8 cellular contexts compared by ENCODE assay signal in the genomic region with DNA sequence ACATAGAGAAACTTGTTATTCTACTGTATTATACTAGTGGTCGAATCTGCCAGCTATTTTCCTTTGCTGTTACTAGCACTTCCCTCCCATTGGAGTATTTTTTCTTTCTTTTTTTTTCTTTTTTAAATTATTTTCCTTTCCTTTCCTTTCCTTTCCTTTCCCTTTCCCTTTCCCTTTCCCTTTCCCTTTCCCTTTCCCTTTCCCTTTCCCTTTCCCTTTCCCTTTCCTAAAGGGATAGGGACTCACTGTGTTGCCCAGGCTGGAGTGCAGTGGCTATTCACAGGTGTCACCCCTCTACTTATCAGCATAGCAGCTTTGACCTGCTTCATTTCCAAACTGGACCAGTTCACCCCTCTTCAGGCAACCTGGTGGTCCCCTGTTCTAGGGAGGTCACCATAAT.
"Had no signal": no experiment of that assay in that cellular context is flagged by ENCODE, and none has a peak within 500 bp of the region (broad histone marks: within the 10 kb centered on the region; RNA-seq: fewer than 3 reads in every experiment).

No MANE protein-coding gene starts in this region.

- H3K4me3 ChIP-seq: GM23248, HAP-1 had no signal

- DNase-seq: GM23248, GOT3, H7, KG1 had no signal

- H3K4me1 ChIP-seq: HAP-1 had no signal

- FAIRE-seq: HTR-8/SVneo had no signal

- H3K4me3 Mint-ChIP-seq: IgD-negative memory B cell had no signal

- H3K36me3 ChIP-seq: HAP-1 had no signal

- H3K9ac ChIP-seq: GM23248 had no signal

- H3K9me3 ChIP-seq: HAP-1 had no signal

- H2AFZ ChIP-seq: GM23248 had no signal

- H3K4me1 Mint-ChIP-seq: IgD-negative memory B cell had no signal

- H3K36me3 Mint-ChIP-seq: IgD-negative memory B cell had no signal

- H3K9me3 Mint-ChIP-seq: IgD-negative memory B cell had no signal

- ATAC-seq: HCT116 had no signal

- H3K27ac ChIP-seq: GM23248 had no signal
